ENCODE assay signal across 14 cellular contexts in the genomic region with DNA sequence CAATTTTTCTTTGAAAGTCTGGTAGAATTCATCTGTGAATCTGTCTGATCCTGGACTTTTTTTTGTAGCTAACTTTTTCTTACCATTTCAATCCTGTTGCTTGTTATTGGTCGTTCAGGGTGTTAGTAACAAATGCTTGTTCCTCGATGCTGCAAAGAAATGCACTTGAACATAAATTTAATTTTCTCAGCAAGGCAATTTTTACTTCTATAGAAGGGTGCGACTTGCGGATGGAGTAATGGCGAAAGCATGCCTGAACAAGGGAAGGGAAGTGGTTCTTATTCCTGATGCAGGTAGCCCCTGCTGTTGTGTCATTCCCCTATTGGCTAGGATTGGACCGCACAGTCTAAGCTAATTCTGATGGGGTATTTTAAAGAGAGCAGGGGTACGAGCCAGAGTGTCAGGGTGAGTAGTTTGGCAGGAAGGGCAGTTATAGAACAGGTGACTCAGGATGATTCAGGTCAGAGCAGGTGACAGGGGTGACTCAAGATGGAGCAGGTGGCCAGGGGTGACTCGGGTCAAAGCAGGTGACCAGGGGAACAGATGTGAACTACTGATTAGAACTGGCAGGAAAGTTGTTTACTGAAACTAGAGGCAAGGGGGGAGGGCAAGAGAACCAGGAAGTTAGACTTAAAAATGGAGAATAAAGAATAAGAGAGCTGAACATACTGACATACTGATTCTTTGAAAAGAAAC. TPM values are rescaled to one million over a fixed set of nuclear protein-coding genes. Genes with fewer than 3 reads are reported as not detected.
A peak's percentile ranks its signal among the peaks of the same experiment; 100 is the strongest.
DNase-seq lines count a peak whose midpoint lies in the region; ATAC-seq and TF ChIP-seq lines count a peak whose summit lies in the region.
"Had no signal": no experiment of that assay in that cellular context is flagged by ENCODE, and none has a peak within 500 bp of the region (broad histone marks: within the 10 kb centered on the region; RNA-seq: fewer than 3 reads in every experiment).

No MANE protein-coding gene starts in this region.

- H3K36me3 ChIP-seq in HCT116 (ENCODE audit: control insufficient read depth in 1 of 2, insufficient read depth in 2 of 2, low read length in 2 of 2) (no peaks in the 10 kb centered on the region), endodermal cell (ENCODE audit: control insufficient read depth, insufficient read depth, low read length) (no peaks in the 10 kb centered on the region)

- H3K9me3 ChIP-seq in HCT116 (ENCODE audit: control insufficient read depth in 1 of 2, insufficient read depth in 1 of 2, low read depth in 1 of 2, low read length in 2 of 2) (peaks cover 6 to 24% of the 10 kb centered on the region in 2 experiments; a peak in 2 of 4 replicates), endodermal cell (ENCODE audit: control insufficient read depth, low read length) (peaks cover 52% of the 10 kb centered on the region)

- POLR2A ChIA-PET in HCT116 (lab: Charles Lee), result interaction anchor here (1.2 kb wide), 1 partner anchor 17 kb away, joined by 4 read pairs; no protein-coding TSS in a partner anchor
- POLR2A ChIA-PET in activated CD4-positive, alpha-beta T cell treated with anti-CD3 and anti-CD28 coated beads, Interleukin-2, amount 10 ng/mL, durations not matched to agents 7 days and 5 days (lab: Charles Lee), result no interaction called here

- DNase-seq in DMS53 (lab: John Stamatoyannopoulos, UW) (peak; percentile 92), HCT116 (ENCODE audit: low read depth, low spot score) (no peak), endodermal cell (no peak), kidney tubule cell (ENCODE audit: low spot score) (peak; percentile 44), AG08396 (ENCODE audit: low spot score) (no peak)
- DNase-seq in activated CD4-positive, alpha-beta T cell treated with anti-CD3 and anti-CD28 coated beads, Interleukin-2, amount 10 ng/mL, durations not matched to agents 7 days and 5 days, result no peak
- DNase-seq: 8988T; Calu3; CD8-positive, alpha-beta T cell; HCEC 1CT had no signal

- TF ChIP-seq POLR2A in HCT116 (IDR thresholded peaks at IDR 0.05; ENCODE audit: borderline replicate concordance, extremely low read depth, insufficient read depth, insufficient read length), result no peak

- peaks cover 50% of the 10 kb centered on the region for H3K9me3 Mint-ChIP-seq in endodermal cell
- peaks cover 23% of the 10 kb centered on the region for H3K9me3 Mint-ChIP-seq in activated CD4-positive, alpha-beta T cell treated with anti-CD3 and anti-CD28 coated beads, Interleukin-2, amount 10 ng/mL, durations not matched to agents 7 days and 5 days

- no peaks in the 10 kb centered on the region for H3K27me3 ChIP-seq in HCT116 (ENCODE audit: insufficient read depth, low read length)
- peaks cover 29% of the 10 kb centered on the region for H3K27me3 ChIP-seq in endodermal cell (ENCODE audit: control insufficient read depth, insufficient read depth, low read length, poor library complexity, severe bottlenecking)
- H3K27me3 ChIP-seq: BLaER1 treated with 17β-estradiol and CSF1 and Interleukin-3, amounts not matched to agents 10 nM and 100 nM had no signal

- no peak for TF ChIP-seq CTCF in HCT116 (IDR thresholded peaks at IDR 0.05 in 2 of 3, conservative IDR thresholded peaks at IDR 0.05 in 1 of 3; ENCODE audit: borderline replicate concordance in 1 of 3, insufficient read depth in 1 of 3, low read depth in 2 of 3, low read length in 2 of 3)
- no peak for TF ChIP-seq CTCF in endodermal cell (conservative IDR thresholded peaks at IDR 0.05)

- no peaks in the 10 kb centered on the region for H3K9me2 ChIP-seq in HCT116 (ENCODE audit: insufficient read depth)

- RAD21 ChIA-PET in HCT116 (lab: Charles Lee; ENCODE audit: low non-redundant PET in 1 of 2, low total read pairs in 2 of 2, uncharacterized antibody in 2 of 2, unreplicated experiment in 2 of 2), result no interaction called here

- H3K27me3 Mint-ChIP-seq in endodermal cell (ENCODE audit: insufficient read depth), result peaks cover 51% of the 10 kb centered on the region
- H3K27me3 Mint-ChIP-seq in activated CD4-positive, alpha-beta T cell treated with anti-CD3 and anti-CD28 coated beads, Interleukin-2, amount 10 ng/mL, durations not matched to agents 7 days and 5 days, result peaks cover 14% of the 10 kb centered on the region

- H3K9ac ChIP-seq in HCT116 (ENCODE audit: low read length), result no peak overlapping the region
- H3K9ac ChIP-seq in endodermal cell (ENCODE audit: extremely low read depth, low read length, poor library complexity, severe bottlenecking), result no peak overlapping the region
- H3K9ac ChIP-seq: BLaER1 treated with 17β-estradiol and CSF1 and Interleukin-3, amounts not matched to agents 10 nM and 100 nM had no signal

- H3K4me1 ChIP-seq in HCT116 (ENCODE audit: control insufficient read depth in 1 of 2, insufficient read depth in 2 of 2, low read length in 2 of 2) (no peaks in the 10 kb centered on the region), endodermal cell (ENCODE audit: control insufficient read depth, insufficient read depth, low read length) (no peaks in the 10 kb centered on the region)
- H3K4me1 ChIP-seq: BLaER1 treated with 17β-estradiol and CSF1 and Interleukin-3, amounts not matched to agents 10 nM and 100 nM had no signal

- 77% methylated on average over 6 to 8 of the region's 8 CpGs for WGBS in endodermal cell (ENCODE audit: insufficient coverage in 1 of 2, insufficient read length in 1 of 2), 2 experiments

- H3K4me1 Mint-ChIP-seq in endodermal cell, result no peaks in the 10 kb centered on the region
- H3K4me1 Mint-ChIP-seq in activated CD4-positive, alpha-beta T cell treated with anti-CD3 and anti-CD28 coated beads, Interleukin-2, amount 10 ng/mL, durations not matched to agents 7 days and 5 days, result no peaks in the 10 kb centered on the region
- H3K4me1 Mint-ChIP-seq: B cell, GM23338 had no signal

- H3K4me3 ChIP-seq in HCT116 (replicated peaks in 1 of 2; ENCODE audit: low read depth in 1 of 2, low read length in 2 of 2), result no peak overlapping the region
- H3K4me3 ChIP-seq in endodermal cell (ENCODE audit: low read length), result peak overlapping the region; percentile 23
- H3K4me3 ChIP-seq: BLaER1 treated with 17β-estradiol and CSF1 and Interleukin-3, amounts not matched to agents 10 nM and 100 nM; GM23338 had no signal

- H4K20me1 ChIP-seq in HCT116 (ENCODE audit: insufficient read depth), result no peaks in the 10 kb centered on the region
- H4K20me1 ChIP-seq: BLaER1 treated with 17β-estradiol and CSF1 and Interleukin-3, amounts not matched to agents 10 nM and 100 nM had no signal

- no peak overlapping the region for H3K4me3 Mint-ChIP-seq in endodermal cell
- H3K4me3 Mint-ChIP-seq in activated CD4-positive, alpha-beta T cell treated with anti-CD3 and anti-CD28 coated beads, Interleukin-2, amount 10 ng/mL, durations not matched to agents 7 days and 5 days, result no peak overlapping the region
- H3K4me3 Mint-ChIP-seq: B cell; CD8-positive, alpha-beta T cell; GM23338 had no signal

- intact Hi-C loops in HCT116 (cut with micrococcal nuclease), result no loop called here

- H3K4me2 ChIP-seq in HCT116 (ENCODE audit: low read length), result no peak overlapping the region
- H3K4me2 ChIP-seq: BLaER1 treated with 17β-estradiol and CSF1 and Interleukin-3, amounts not matched to agents 10 nM and 100 nM; GM23338 had no signal

- no peak for TF ChIP-seq RAD21 in HCT116 (IDR thresholded peaks at IDR 0.05; ENCODE audit: low read depth)

- no peak overlapping the region for H2AFZ ChIP-seq in HCT116 (ENCODE audit: low read depth, low read length, poor library complexity, severe bottlenecking)
- H2AFZ ChIP-seq: GM23338 had no signal

- no peaks in the 10 kb centered on the region for H3K79me2 ChIP-seq in HCT116 (ENCODE audit: insufficient read depth, low read length)

- H3K27ac Mint-ChIP-seq in endodermal cell, result no peak overlapping the region
- no peak overlapping the region for H3K27ac Mint-ChIP-seq in activated CD4-positive, alpha-beta T cell treated with anti-CD3 and anti-CD28 coated beads, Interleukin-2, amount 10 ng/mL, durations not matched to agents 7 days and 5 days
- H3K27ac Mint-ChIP-seq: B cell; CD8-positive, alpha-beta T cell; GM23338 had no signal

- CTCF ChIA-PET in HCT116 (lab: Charles Lee), result no interaction called here
- CTCF ChIA-PET in activated CD4-positive, alpha-beta T cell treated with anti-CD3 and anti-CD28 coated beads, Interleukin-2, amount 10 ng/mL, durations not matched to agents 7 days and 5 days (lab: Charles Lee), result interaction anchor here (0.6 kb wide), 1 partner anchor 15 kb away, joined by 3 read pairs; no protein-coding TSS in a partner anchor

- peaks cover under 1% of the 10 kb centered on the region for H3K36me3 Mint-ChIP-seq in endodermal cell (ENCODE audit: low read depth)
- no peaks in the 10 kb centered on the region for H3K36me3 Mint-ChIP-seq in activated CD4-positive, alpha-beta T cell treated with anti-CD3 and anti-CD28 coated beads, Interleukin-2, amount 10 ng/mL, durations not matched to agents 7 days and 5 days (ENCODE audit: low read depth)

- no TSS peak for BruUV-seq in HCT116 (replicated peaks; lab: Mats Ljungman, UMichigan)

- ATAC-seq in HCT116 (no peak), HG02981 (IDR thresholded peaks at IDR 0.05; ENCODE audit: unreplicated experiment) (no peak)
- ATAC-seq: CD8-positive, alpha-beta T cell; GM23338 had no signal

- H3K27ac ChIP-seq in HCT116 (ENCODE audit: low read depth, low read length) (no peak overlapping the region), endodermal cell (ENCODE audit: low read depth, low read length) (no peak overlapping the region)
- H3K27ac ChIP-seq: BLaER1 treated with 17β-estradiol and CSF1 and Interleukin-3, amounts not matched to agents 10 nM and 100 nM had no signal

TF ChIP-seq in HCT116, 20 proteins besides CTCF, POLR2A, EP300 and RAD21 (continues in another document):
- TF ChIP-seq, protein P1, sequence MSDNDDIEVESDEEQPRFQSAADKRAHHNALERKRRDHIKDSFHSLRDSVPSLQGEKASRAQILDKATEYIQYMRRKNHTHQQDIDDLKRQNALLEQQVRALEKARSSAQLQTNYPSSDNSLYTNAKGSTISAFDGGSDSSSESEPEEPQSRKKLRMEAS (IDR thresholded peaks at IDR 0.05), result no peak
- TF ChIP-seq EZH2 (IDR thresholded peaks at IDR 0.05) (no peak), EGR1 (IDR thresholded peaks at IDR 0.05; ENCODE audit: low read depth) (no peak)

RNA-seq across cellular contexts. Expression of a gene that starts 40.5 kb away (rescaled TPM):
- total RNA-seq in HCT116 (2021; ENCODE audit: unreplicated experiment) (50.1 TPM), endodermal cell (10 to 100 TPM; 25.9 to 35.1 TPM)
- 90.0 and 93.0 TPM in 2 replicates for polyA plus RNA-seq in HCT116 (2012)
- 37.5 TPM for polyA plus RNA-seq in endodermal cell (2013, experiment 1 of 2)
- 31.6 TPM for polyA plus RNA-seq in endodermal cell (2013, experiment 2 of 2)
- under 1 TPM in 1 of 2 experiments, not detected in 1; 0.20 TPM for total RNA-seq in activated CD4-positive, alpha-beta T cell treated with anti-CD3 and anti-CD28 coated beads, Interleukin-2, amount 10 ng/mL, durations not matched to agents 7 days and 5 days
- total RNA-seq: CD8-positive, alpha-beta T cell had no signal

Comparison
In these comparisons a context has a peak if more than half of its experiments do, and no peak if none do; other contexts are left out.
1. DNase-seq: peak in DMS53 (single experiment) and kidney tubule cell (single experiment); none in HCT116 (single experiment), endodermal cell (single experiment), activated CD4-positive, alpha-beta T cell treated with anti-CD3 and anti-CD28 coated beads, Interleukin-2, amount 10 ng/mL, durations not matched to agents 7 days and 5 days (single experiment) and AG08396 (single experiment).
2. RNA of a gene that starts 40.5 kb away (total RNA-seq): 50.1 TPM in HCT116 (single experiment) and 25.9 to 35.1 TPM in endodermal cell; 0.20 TPM in activated CD4-positive, alpha-beta T cell treated with anti-CD3 and anti-CD28 coated beads, Interleukin-2, amount 10 ng/mL, durations not matched to agents 7 days and 5 days; every median in the first group is over 10 times any median in the second.